Comparison of ENCODE assay signal across 8 cellular contexts in the genomic region with DNA sequence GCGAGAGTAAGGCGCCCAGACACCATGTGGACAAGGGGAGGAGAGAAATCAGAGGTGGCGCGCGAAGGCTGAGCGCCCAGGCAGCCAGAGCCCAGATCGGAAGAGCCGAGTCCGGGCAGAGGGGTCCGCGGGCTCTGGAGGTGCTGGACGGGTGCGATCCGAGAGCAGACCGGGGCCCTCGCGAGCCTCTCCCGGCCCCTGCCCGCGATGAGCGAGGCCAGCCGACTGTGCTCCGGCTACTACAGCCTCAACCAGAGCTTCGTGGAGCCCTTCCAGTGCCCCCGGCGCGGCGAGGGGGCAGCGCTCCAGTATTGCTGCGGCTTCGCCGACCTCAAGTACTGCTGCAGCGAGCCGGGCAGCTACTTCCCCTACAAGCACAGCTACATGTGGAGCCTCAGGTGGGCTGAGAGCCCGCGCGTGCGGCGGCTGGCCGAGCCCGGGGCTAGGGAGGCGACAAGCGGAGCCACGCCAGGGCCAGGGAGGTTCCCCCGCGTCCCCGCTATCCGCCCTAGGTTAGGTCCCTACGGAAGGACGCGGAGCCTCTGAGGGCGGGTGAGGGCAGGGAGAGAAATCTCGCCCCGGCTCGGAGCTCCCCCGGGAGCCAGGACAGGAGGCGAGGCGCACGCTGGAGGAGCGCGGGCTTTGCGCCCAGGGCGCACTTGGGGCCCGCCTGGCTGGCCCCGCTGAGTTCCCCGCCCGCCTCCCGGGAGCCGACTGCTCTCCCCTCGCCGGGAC. TPM values are rescaled to one million over a fixed set of nuclear protein-coding genes. Genes with fewer than 3 reads are reported as not detected.
DNase-seq lines count a peak whose midpoint lies in the region; ATAC-seq lines count a peak whose summit lies in the region.

A gene (plus strand): TSS at position 87 of the 735 bp plus-strand sequence. CDS start 121 bp downstream, at position 208.

- H3K4me3 Mint-ChIP-seq in activated T-helper 2 cell treated with anti-CD3 and anti-CD28 coated beads, Interferon-gamma antibody, Interleukin-2, Interleukin-4, amounts not matched to agents 10 μg/mL and 5 μg/mL and 100 μg/mL, durations not matched to agents 14 hours and 24 hours and 36 hours (ENCODE audit: low read depth) = peak within 1 kb of the TSS; percentile 13

- peaks cover 17% of the 10 kb centered on the region; the same call in 1 of the 2 replicates for H3K27me3 ChIP-seq in HUES6 (ENCODE audit: control insufficient read depth, insufficient read depth, low read length)
- H3K27me3 ChIP-seq in iPS-18a (ENCODE audit: control insufficient read depth, insufficient read depth, low read length) = peaks cover 32% of the 10 kb centered on the region
- H3K27me3 ChIP-seq in subcutaneous abdominal adipose tissue (ENCODE audit: control insufficient read depth in 5 of 5, insufficient read depth in 4 of 5, low read length in 5 of 5) = peaks cover 10 to 26% (median 15%) of the 10 kb centered on the region in 5 donors

- peak within 1 kb of the TSS; percentile 11; the same call in 1 of the 2 replicates for H3K27ac ChIP-seq in HUES6 (ENCODE audit: low read depth, low read length)
- no peak within 1 kb of the TSS for H3K27ac ChIP-seq in iPS-18a (ENCODE audit: low read length)
- H3K27ac ChIP-seq in subcutaneous abdominal adipose tissue (ENCODE audit: low read depth, low read length) = no peak within 1 kb of the TSS

- H3K9me3 Mint-ChIP-seq in activated T-helper 2 cell treated with anti-CD3 and anti-CD28 coated beads, Interferon-gamma antibody, Interleukin-2, Interleukin-4, amounts not matched to agents 10 μg/mL and 5 μg/mL and 100 μg/mL, durations not matched to agents 14 hours and 24 hours and 36 hours = peaks cover 2% of the 10 kb centered on the region

- H3K9ac ChIP-seq in HUES6 (ENCODE audit: low read length) (peak within 1 kb of the TSS; percentile 84), iPS-18a (ENCODE audit: low read length) (peak within 1 kb of the TSS; percentile 69), subcutaneous abdominal adipose tissue (ENCODE audit: low read length in 5 of 5) (no peak within 1 kb of the TSS)

- peaks cover 13% of the 10 kb centered on the region; the same call in 1 of the 2 replicates for H3K9me3 ChIP-seq in HUES6 (ENCODE audit: control insufficient read depth, insufficient read depth, low read depth, low read length)
- no peaks in the 10 kb centered on the region for H3K9me3 ChIP-seq in iPS-18a (ENCODE audit: control insufficient read depth, low read depth, low read length)
- H3K9me3 ChIP-seq in subcutaneous abdominal adipose tissue (ENCODE audit: control insufficient read depth in 5 of 5, low read length in 5 of 5) = no peaks in the 10 kb centered on the region

- H3K36me3 ChIP-seq in HUES6 (ENCODE audit: control insufficient read depth, insufficient read depth, low read length) (peaks cover 10% of the 10 kb centered on the region; the same call in 1 of the 2 replicates), iPS-18a (ENCODE audit: control insufficient read depth, low read depth, low read length) (no peaks in the 10 kb centered on the region), subcutaneous abdominal adipose tissue (ENCODE audit: control insufficient read depth in 5 of 5, insufficient read depth in 5 of 5, low read length in 5 of 5) (no peaks in the 10 kb centered on the region)

- H3K36me3 Mint-ChIP-seq in activated T-helper 2 cell treated with anti-CD3 and anti-CD28 coated beads, Interferon-gamma antibody, Interleukin-2, Interleukin-4, amounts not matched to agents 10 μg/mL and 5 μg/mL and 100 μg/mL, durations not matched to agents 14 hours and 24 hours and 36 hours (ENCODE audit: low read depth) = no peaks in the 10 kb centered on the region

- intact Hi-C loops in activated T-helper 2 cell treated with anti-CD3 and anti-CD28 coated beads, Interferon-gamma antibody, Interleukin-2, Interleukin-4, amounts not matched to agents 10 μg/mL and 5 μg/mL and 100 μg/mL, durations not matched to agents 14 hours and 24 hours and 36 hours (cut with micrococcal nuclease) = no loop called here

- H3K4me3 ChIP-seq in HUES6 (ENCODE audit: low read depth, low read length) (peak within 1 kb of the TSS; percentile 70), iPS-18a (ENCODE audit: low read length) (peak within 1 kb of the TSS; percentile 69), subcutaneous abdominal adipose tissue (ENCODE audit: low read depth in 1 of 5, low read length in 5 of 5) (peak within 1 kb of the TSS in 3 of 5 donors; percentile 13 to 47 (median 38))

- H3K4me1 ChIP-seq in HUES6 (ENCODE audit: control insufficient read depth, insufficient read depth, low read length) (peaks cover 32% of the 10 kb centered on the region), iPS-18a (ENCODE audit: control insufficient read depth, low read depth, low read length) (peaks cover 25% of the 10 kb centered on the region), subcutaneous abdominal adipose tissue (ENCODE audit: control insufficient read depth in 5 of 5, insufficient read depth in 5 of 5, low read length in 5 of 5) (peaks cover 0 to 16% (median 11%) of the 10 kb centered on the region in 5 donors)

- no peak within 1 kb of the TSS for H3K27ac Mint-ChIP-seq in activated T-helper 2 cell treated with anti-CD3 and anti-CD28 coated beads, Interferon-gamma antibody, Interleukin-2, Interleukin-4, amounts not matched to agents 10 μg/mL and 5 μg/mL and 100 μg/mL, durations not matched to agents 14 hours and 24 hours and 36 hours

- peak; percentile 74 for DNase-seq in DMS53 (lab: John Stamatoyannopoulos, UW)
- DNase-seq in activated T-helper 2 cell treated with anti-CD3 and anti-CD28 coated beads, Interferon-gamma antibody, Interleukin-2, Interleukin-4, amounts not matched to agents 10 μg/mL and 5 μg/mL and 100 μg/mL, durations not matched to agents 14 hours and 24 hours and 36 hours (ENCODE audit: low spot score) = no peak
- no peak for DNase-seq in epidermal melanocyte (ENCODE audit: insufficient read length, low spot score)
- DNase-seq in 8988T = no peak

- peaks cover 54% of the 10 kb centered on the region for H3K27me3 Mint-ChIP-seq in activated T-helper 2 cell treated with anti-CD3 and anti-CD28 coated beads, Interferon-gamma antibody, Interleukin-2, Interleukin-4, amounts not matched to agents 10 μg/mL and 5 μg/mL and 100 μg/mL, durations not matched to agents 14 hours and 24 hours and 36 hours (ENCODE audit: low read depth)

- ATAC-seq in HG03045 (IDR thresholded peaks at IDR 0.05; ENCODE audit: unreplicated experiment) = no peak

- peaks cover 2% of the 10 kb centered on the region for H3K4me1 Mint-ChIP-seq in activated T-helper 2 cell treated with anti-CD3 and anti-CD28 coated beads, Interferon-gamma antibody, Interleukin-2, Interleukin-4, amounts not matched to agents 10 μg/mL and 5 μg/mL and 100 μg/mL, durations not matched to agents 14 hours and 24 hours and 36 hours (ENCODE audit: low read depth)

RNA-seq across cellular contexts. Expression of the gene that starts here (rescaled TPM):
- total RNA-seq in activated T-helper 2 cell treated with anti-CD3 and anti-CD28 coated beads, Interferon-gamma antibody, Interleukin-2, Interleukin-4, amounts not matched to agents 10 μg/mL and 5 μg/mL and 100 μg/mL, durations not matched to agents 14 hours and 24 hours and 36 hours = not detected in 2 replicates

Comparison
In these comparisons a context has a peak if more than half of its experiments do, and no peak if none do; other contexts are left out.
1. H3K9ac ChIP-seq: peak in HUES6 (single experiment) and iPS-18a (single experiment); none in subcutaneous abdominal adipose tissue (0 of 5).
2. Peak in every context shown above with its lines, with median percentiles within 50 percentile points of each other: H3K4me3 ChIP-seq.